ENCODE assay signal across 28 cellular contexts in the genomic region with DNA sequence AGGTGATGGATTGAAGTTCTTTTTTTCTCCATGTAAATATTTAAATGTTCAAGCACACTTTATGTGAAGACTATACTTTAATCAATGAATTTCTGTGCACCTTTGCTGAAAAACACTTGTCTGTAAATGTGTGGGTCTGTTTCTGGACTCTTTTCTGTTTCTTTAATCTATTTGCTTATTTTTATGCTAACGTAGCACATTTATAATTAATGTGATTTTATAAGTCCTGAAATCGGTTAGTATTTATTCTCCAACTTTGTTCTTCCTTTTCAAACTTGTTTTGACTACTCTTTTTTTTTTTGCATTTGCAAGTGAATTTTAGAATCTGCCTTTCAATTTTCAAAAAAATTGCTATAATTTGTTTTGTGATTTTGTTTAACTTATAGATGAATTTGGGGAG.
"Had no signal": no experiment of that assay in that cellular context is flagged by ENCODE, and none has a peak within 500 bp of the region (broad histone marks: within the 10 kb centered on the region; RNA-seq: fewer than 3 reads in every experiment).

No MANE protein-coding gene starts in this region.

- FAIRE-seq: pancreas, small intestine, urothelium cell line had no signal

- H3K27me3 ChIP-seq: left lung, pancreas, sigmoid colon, spleen, suprapubic skin, tibial artery, upper lobe of right lung had no signal

- ATAC-seq: left colon; left lung; lower lobe of right lung; naive thymus-derived CD8-positive, alpha-beta T cell; pancreas; right cardiac atrium; stimulated activated effector memory CD8-positive, alpha-beta T cell treated with anti-CD3 and anti-CD28 coated beads, Interleukin-12 subunit alpha, Interleukin-12 subunit beta, amount 100 ng/mL, for 72 hours; upper lobe of right lung had no signal

- H3K36me3 ChIP-seq: left lung, lower lobe of right lung, pancreas, prostate gland, sigmoid colon, spleen, suprapubic skin, thoracic aorta, tibial artery, upper lobe of right lung had no signal

- H3K4me3 ChIP-seq: left lung, lower lobe of right lung, pancreas, prostate gland, sigmoid colon, spleen, suprapubic skin, thoracic aorta, tibial artery, upper lobe of right lung had no signal

- H3K27ac ChIP-seq: left lung, lower lobe of right lung, pancreas, prostate gland, sigmoid colon, spleen, suprapubic skin, thoracic aorta, tibial artery, upper lobe of right lung had no signal

- H3K4me1 ChIP-seq: left lung, lower lobe of right lung, pancreas, prostate gland, sigmoid colon, spleen, suprapubic skin, tibial artery, upper lobe of right lung had no signal

- DNase-seq: hypothalamus; immature natural killer cell; islet precursor cell; kidney glomerular epithelial cell; left colon; left lung; lower lobe of right lung; mammary epithelial cell; mesenchymal stem cell; naive thymus-derived CD8-positive, alpha-beta T cell; nucleus accumbens; pancreas; posterior cingulate gyrus; retina; right cardiac atrium; sigmoid colon; small intestine; spleen; stimulated activated CD4-positive, alpha-beta T cell treated with anti-CD3 and anti-CD28 coated beads, Interleukin-4, amount 100 ng/mL, for 24 hours; stimulated activated naive CD4-positive, alpha-beta T cell; tibial artery; trophoblast cell; upper lobe of right lung had no signal

- H3K9me3 ChIP-seq: left lung, lower lobe of right lung, pancreas, prostate gland, sigmoid colon, spleen, suprapubic skin, thoracic aorta, tibial artery, upper lobe of right lung had no signal
